In the genomic region with DNA sequence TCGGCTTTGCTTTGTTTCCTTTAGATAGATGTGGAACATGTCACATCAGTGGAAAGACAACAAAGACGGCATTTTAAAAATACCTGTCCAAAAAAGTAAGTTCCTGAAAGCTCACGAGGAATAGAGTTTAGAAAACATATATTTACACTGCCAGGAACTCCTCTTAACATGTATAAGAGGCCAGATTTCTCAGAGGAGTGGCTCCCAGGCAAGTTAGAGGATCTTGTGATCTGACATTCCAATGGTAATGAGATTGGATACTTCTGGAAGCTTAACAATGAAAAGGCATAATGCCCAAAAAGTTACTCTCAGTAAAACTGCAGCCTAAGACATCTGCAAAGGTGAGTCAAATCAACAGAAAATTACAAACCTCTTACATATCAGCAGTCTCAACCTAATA, we compare ENCODE assay signal across 1 cellular context.
TF ChIP-seq lines count a peak whose summit lies in the region.

No MANE protein-coding gene starts in this region.

TF ChIP-seq in GM23338, 12 proteins besides CTCF, POLR2A, EP300 and RAD21 (continued from another document):
- no peak for TF ChIP-seq ZNF462 (CRISPR knock-in tag; IDR thresholded peaks at IDR 0.05)
- TF ChIP-seq REST (IDR thresholded peaks at IDR 0.05; ENCODE audit: unreplicated experiment) = no peak
- no peak for TF ChIP-seq JUNB (IDR thresholded peaks at IDR 0.05; ENCODE audit: unreplicated experiment)
- no peak for TF ChIP-seq CREB1 (CRISPR knock-in tag; IDR thresholded peaks at IDR 0.05; ENCODE audit: low read depth)
- no peak for TF ChIP-seq NANOG (IDR thresholded peaks at IDR 0.05; ENCODE audit: borderline replicate concordance)
- no peak for TF ChIP-seq STAT1 (IDR thresholded peaks at IDR 0.05; ENCODE audit: unreplicated experiment)
- no peak for TF ChIP-seq EZH2phosphoT487 (IDR thresholded peaks at IDR 0.05; ENCODE audit: unreplicated experiment)
- TF ChIP-seq ZNF331 (CRISPR knock-in tag; IDR thresholded peaks at IDR 0.05; ENCODE audit: low read depth) = no peak
- no peak for TF ChIP-seq POLR2AphosphoS5 (IDR thresholded peaks at IDR 0.05; ENCODE audit: low read depth)
TF ChIP-seq in GM23338: peak in this region for 0.
